ENCODE assay signal across 11 cellular contexts in genomic region chr10:63388421-63389031, GRCh38.
A peak's percentile ranks its signal among the peaks of the same experiment; 100 is the strongest.
DNase-seq lines count a peak whose midpoint lies in the region; ATAC-seq lines count a peak whose summit lies in the region.
"Had no signal": no experiment of that assay in that cellular context is flagged by ENCODE, and none has a peak within 500 bp of the region (broad histone marks: within the 10 kb centered on the region; RNA-seq: fewer than 3 reads in every experiment).

No MANE protein-coding gene starts in this region.

- peaks cover 21% of the 10 kb centered on the region for H3K9me3 Mint-ChIP-seq in stimulated activated naive CD8-positive, alpha-beta T cell treated with anti-CD3 and anti-CD28 coated beads, Interleukin-15, Interleukin-2, amounts not matched to agents 100 ng/mL and 50 ng/mL, for 24 hours

- H3K36me3 Mint-ChIP-seq in stimulated activated naive CD8-positive, alpha-beta T cell treated with anti-CD3 and anti-CD28 coated beads, Interleukin-15, Interleukin-2, amounts not matched to agents 100 ng/mL and 50 ng/mL, for 24 hours (ENCODE audit: low read depth) = peaks cover 22% of the 10 kb centered on the region

- peak overlapping the region; percentile 21 for H3K27ac Mint-ChIP-seq in stimulated activated naive CD8-positive, alpha-beta T cell treated with anti-CD3 and anti-CD28 coated beads, Interleukin-15, Interleukin-2, amounts not matched to agents 100 ng/mL and 50 ng/mL, for 24 hours

- no peak for ATAC-seq in stimulated activated naive CD8-positive, alpha-beta T cell treated with anti-CD3 and anti-CD28 coated beads, Interleukin-15, Interleukin-2, amounts not matched to agents 100 U/mL and 50 U/mL, for 24 hours

- peaks cover 68% of the 10 kb centered on the region for H3K4me1 Mint-ChIP-seq in stimulated activated naive CD8-positive, alpha-beta T cell treated with anti-CD3 and anti-CD28 coated beads, Interleukin-15, Interleukin-2, amounts not matched to agents 100 ng/mL and 50 ng/mL, for 24 hours (ENCODE audit: low read depth)

- no peak for DNase-seq in stimulated activated naive CD8-positive, alpha-beta T cell treated with anti-CD3 and anti-CD28 coated beads, Interleukin-15, Interleukin-2, amounts not matched to agents 100 U/mL and 50 U/mL, for 24 hours
- DNase-seq in Jurkat, Clone E6-1 (ENCODE audit: low read depth, low spot score) = peak; percentile 58
- peak; percentile 70 for DNase-seq in amniotic epithelial cell (ENCODE audit: low read depth)
- DNase-seq in NCI-H1092 treated with DMSO at 0.1 percent for 48 hours (lab: John Stamatoyannopoulos, UW) = no peak
- DNase-seq in NCI-H774 (lab: John Stamatoyannopoulos, UW) = no peak
- DNase-seq in HK-2 (ENCODE audit: unreplicated experiment) = no peak
- DNase-seq in DMS114 treated with DMSO at 0.1 percent for 48 hours (lab: John Stamatoyannopoulos, UW; ENCODE audit: unreplicated experiment) = no peak
- DNase-seq: PC-9; stimulated activated naive CD4-positive, alpha-beta T cell treated with Interleukin-2 at 50 U/mL for 16 hours had no signal

- no peak overlapping the region for H3K4me3 ChIP-seq in Jurkat, Clone E6-1 (ENCODE audit: low read length)
- H3K4me3 ChIP-seq: PC-9, prostate gland had no signal

- no peaks in the 10 kb centered on the region for H3K27me3 Mint-ChIP-seq in stimulated activated naive CD8-positive, alpha-beta T cell treated with anti-CD3 and anti-CD28 coated beads, Interleukin-15, Interleukin-2, amounts not matched to agents 100 ng/mL and 50 ng/mL, for 24 hours

- peak overlapping the region; percentile 33 for H3K4me3 Mint-ChIP-seq in stimulated activated naive CD8-positive, alpha-beta T cell treated with anti-CD3 and anti-CD28 coated beads, Interleukin-15, Interleukin-2, amounts not matched to agents 100 ng/mL and 50 ng/mL, for 24 hours

Comparison
In these comparisons a context has a peak if more than half of its experiments do, and no peak if none do; other contexts are left out.
1. DNase-seq: peak in Jurkat, Clone E6-1 (single experiment) and amniotic epithelial cell (single experiment); none in stimulated activated naive CD8-positive, alpha-beta T cell treated with anti-CD3 and anti-CD28 coated beads, Interleukin-15, Interleukin-2, amounts not matched to agents 100 U/mL and 50 U/mL, for 24 hours (single experiment), NCI-H1092 treated with DMSO at 0.1 percent for 48 hours (single experiment), NCI-H774 (single experiment), HK-2 (single experiment) and DMS114 treated with DMSO at 0.1 percent for 48 hours (single experiment).